13 cellular contexts compared by ENCODE assay signal in genomic region chr1:168613689-168614655, GRCh38. TPM values are rescaled to one million over a fixed set of nuclear protein-coding genes. Genes with fewer than 3 reads are reported as not detected.
DNase-seq lines count a peak whose midpoint lies in the region; ATAC-seq lines count a peak whose summit lies in the region.
"Had no signal": no experiment of that assay in that cellular context is flagged by ENCODE, and none has a peak within 500 bp of the region (broad histone marks: within the 10 kb centered on the region; RNA-seq: fewer than 3 reads in every experiment).

No MANE protein-coding gene starts in this region.

- no peaks in the 10 kb centered on the region for H3K9me3 Mint-ChIP-seq in stimulated activated naive CD8-positive, alpha-beta T cell treated with anti-CD3 and anti-CD28 coated beads, Interleukin-15, amount 100 ng/mL, for 72 hours
- H3K9me3 Mint-ChIP-seq: IgD-negative memory B cell had no signal

- no peak overlapping the region for H3K4me3 Mint-ChIP-seq in stimulated activated naive CD8-positive, alpha-beta T cell treated with anti-CD3 and anti-CD28 coated beads, Interleukin-15, amount 100 ng/mL, for 72 hours
- H3K4me3 Mint-ChIP-seq: IgD-negative memory B cell had no signal

- peak; percentile 12 for DNase-seq in NCI-H146 treated with DMSO at 0.1 percent for 48 hours (lab: John Stamatoyannopoulos, UW; ENCODE audit: unreplicated experiment)
- DNase-seq in adipocyte (ENCODE audit: low read depth), result no peak
- DNase-seq in left kidney (ENCODE audit: low read depth, low spot score), result peak; percentile 95
- DNase-seq in stimulated activated naive CD8-positive, alpha-beta T cell treated with anti-CD3 and anti-CD28 coated beads, Interleukin-15, amount 100 ng/mL, for 72 hours, result no peak
- DNase-seq in DMS79 (lab: John Stamatoyannopoulos, UW), result no peak
- DNase-seq: activated T-cell treated with anti-CD3 and anti-CD28 coated beads, Interleukin-2, amount 50 U/mL, for 1 hour; COR-L47 had no signal

- H3K27me3 ChIP-seq in adipocyte (replicated peaks; ENCODE audit: control insufficient read depth, insufficient read depth, low read length), result no peaks in the 10 kb centered on the region
- H3K27me3 ChIP-seq in skeletal muscle tissue (ENCODE audit: control insufficient read depth in 3 of 3, insufficient read depth in 3 of 3, low read length in 3 of 3), result no peaks in the 10 kb centered on the region

- H3K27me3 Mint-ChIP-seq in stimulated activated naive CD8-positive, alpha-beta T cell treated with anti-CD3 and anti-CD28 coated beads, Interleukin-15, amount 100 ng/mL, for 72 hours, result no peaks in the 10 kb centered on the region

- H3K9ac ChIP-seq in adipocyte (ENCODE audit: low read length) (peak overlapping the region; percentile 19), skeletal muscle tissue (ENCODE audit: low read depth in 1 of 3, low read length in 3 of 3) (peak overlapping the region; percentile 81 to 90 (median 83))

- peak overlapping the region; percentile 96 for H3K27ac ChIP-seq in skeletal muscle tissue (ENCODE audit: low read depth, low read length)

- H3K36me3 ChIP-seq in adipocyte (ENCODE audit: control insufficient read depth, insufficient read depth, low read length, severe bottlenecking) (no peaks in the 10 kb centered on the region), skeletal muscle tissue (ENCODE audit: control insufficient read depth in 3 of 3, insufficient read depth in 3 of 3, low read length in 3 of 3) (no peaks in the 10 kb centered on the region)

- no peak overlapping the region for H3K27ac Mint-ChIP-seq in stimulated activated naive CD8-positive, alpha-beta T cell treated with anti-CD3 and anti-CD28 coated beads, Interleukin-15, amount 100 ng/mL, for 72 hours
- H3K27ac Mint-ChIP-seq: IgD-negative memory B cell had no signal

- H3K4me3 ChIP-seq in adipocyte (ENCODE audit: low read length), result no peak overlapping the region
- peak overlapping the region; percentile 62 to 64 (median 62) for H3K4me3 ChIP-seq in skeletal muscle tissue (ENCODE audit: low read length in 3 of 3)
- H3K4me3 ChIP-seq: lung had no signal

- peaks cover 32% of the 10 kb centered on the region for H3K4me1 ChIP-seq in adipocyte (ENCODE audit: control insufficient read depth, insufficient read depth, low read length)
- peaks cover 39 to 57% (median 55%) of the 10 kb centered on the region in 3 donors for H3K4me1 ChIP-seq in skeletal muscle tissue (ENCODE audit: control insufficient read depth in 3 of 3, insufficient read depth in 3 of 3, low read length in 3 of 3)

- ATAC-seq in stimulated activated naive CD8-positive, alpha-beta T cell treated with anti-CD3 and anti-CD28 coated beads, Interleukin-15, amount 100 ng/mL, for 72 hours, result no peak
- ATAC-seq in GM21528 (IDR thresholded peaks at IDR 0.05; ENCODE audit: low FRiP score, unreplicated experiment), result no peak
- no peak for ATAC-seq in activated CD4-positive, CD25-positive, alpha-beta regulatory T cell treated with anti-CD3 and anti-CD28 coated beads, Interleukin-2, amount 50 U/mL, for 24 hours

- H3K9me3 ChIP-seq in adipocyte (ENCODE audit: control insufficient read depth, low read length) (no peaks in the 10 kb centered on the region), skeletal muscle tissue (ENCODE audit: control insufficient read depth in 3 of 3, low read length in 3 of 3) (no peaks in the 10 kb centered on the region)

- H3K4me1 Mint-ChIP-seq in stimulated activated naive CD8-positive, alpha-beta T cell treated with anti-CD3 and anti-CD28 coated beads, Interleukin-15, amount 100 ng/mL, for 72 hours, result no peaks in the 10 kb centered on the region

RNA-seq across cellular contexts. Expression of gene XCL1, which starts 37.6 kb away (rescaled TPM):
- not detected for total RNA-seq in skeletal muscle tissue
- total RNA-seq: frontal cortex had no signal

Comparison
In these comparisons a context has a peak if more than half of its experiments do, and no peak if none do; other contexts are left out.
1. DNase-seq: peak in NCI-H146 treated with DMSO at 0.1 percent for 48 hours (single experiment) and left kidney (single experiment); none in adipocyte (single experiment), stimulated activated naive CD8-positive, alpha-beta T cell treated with anti-CD3 and anti-CD28 coated beads, Interleukin-15, amount 100 ng/mL, for 72 hours (0 of 2) and DMS79 (single experiment).